In the genomic region with DNA sequence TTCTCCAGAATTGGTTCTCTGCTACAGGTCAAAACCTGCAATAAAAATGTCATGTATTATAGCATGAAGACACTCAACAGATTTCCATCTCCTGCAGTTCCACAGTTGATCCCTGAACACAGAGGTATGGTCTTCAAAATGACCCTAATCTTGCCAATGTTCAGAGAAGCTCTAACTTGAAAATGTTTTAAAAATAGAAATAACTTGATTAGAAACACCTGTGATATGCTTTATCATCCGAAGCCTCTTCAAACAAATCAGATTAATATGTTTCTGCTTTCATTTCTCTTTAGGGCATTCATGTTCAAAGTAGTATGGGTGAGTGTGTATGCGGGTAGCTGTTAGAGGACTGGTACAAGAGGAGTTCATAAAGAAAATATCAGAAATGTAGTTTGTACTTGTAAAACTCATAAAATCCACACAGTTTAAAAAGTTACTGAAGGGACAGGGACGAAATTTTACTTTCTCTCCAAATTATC, we compare ENCODE assay signal across 9 cellular contexts.
A peak's percentile ranks its signal among the peaks of the same experiment; 100 is the strongest.
DNase-seq lines count a peak whose midpoint lies in the region; ATAC-seq, FAIRE-seq and TF ChIP-seq lines count a peak whose summit lies in the region.
"Had no signal": no experiment of that assay in that cellular context is flagged by ENCODE, and none has a peak within 500 bp of the region (broad histone marks: within the 10 kb centered on the region; RNA-seq: fewer than 3 reads in every experiment).

No MANE protein-coding gene starts in this region.

- no peaks in the 10 kb centered on the region for H3K9me1 ChIP-seq in keratinocyte (ENCODE audit: control insufficient read depth, extremely low read depth, insufficient read depth, low read length)

- no peak for FAIRE-seq in keratinocyte (lab: Jason Lieb, UNC)

- H3K4me3 ChIP-seq in CD4-positive, CD25-positive, alpha-beta regulatory T cell (ENCODE audit: low read depth, low read length), result peak overlapping the region; percentile 98
- H3K4me3 ChIP-seq in keratinocyte (ENCODE audit: control insufficient read depth in 2 of 3, extremely low read depth in 1 of 3, insufficient read depth in 2 of 3, low read depth in 1 of 3, low read length in 3 of 3), result peak overlapping the region in 2 of 3 experiments; percentile 31 to 52

- H3K27ac ChIP-seq in CD4-positive, CD25-positive, alpha-beta regulatory T cell (ENCODE audit: insufficient read depth, low read length, poor library complexity, severe bottlenecking), result peak overlapping the region; percentile 37
- no peak overlapping the region for H3K27ac ChIP-seq in keratinocyte (ENCODE audit: control insufficient read depth, insufficient read depth, low read length)

- peaks cover 30 to 63% (median 43%) of the 10 kb centered on the region in 4 donors for H3K4me1 Mint-ChIP-seq in CD4-positive, CD25-positive, alpha-beta regulatory T cell
- peaks cover 12% of the 10 kb centered on the region for H3K4me1 Mint-ChIP-seq in T-helper 17 cell

- no peaks in the 10 kb centered on the region for H3K9me3 Mint-ChIP-seq in CD4-positive, CD25-positive, alpha-beta regulatory T cell

- H3K4me2 ChIP-seq in keratinocyte (ENCODE audit: control insufficient read depth, extremely low read depth, insufficient read depth, low read depth, low read length), result peak overlapping the region; percentile 71

- TF ChIP-seq CTCF in keratinocyte (optimal IDR thresholded peaks at IDR 0.05 in 1 of 3, IDR thresholded peaks at IDR 0.05 in 1 of 3, conservative IDR thresholded peaks at IDR 0.05 in 1 of 3; ENCODE audit: extremely low read depth in 1 of 3, insufficient read depth in 2 of 3, low read length in 3 of 3), result no peak

- dilution Hi-C loops in keratinocyte (cut with MboI; ENCODE audit: extremely low pct_ligation_motif_present, low sequenced_read_pairs), result no loop called here

- peaks cover 5% of the 10 kb centered on the region for H3K36me3 ChIP-seq in CD4-positive, CD25-positive, alpha-beta regulatory T cell (ENCODE audit: control insufficient read depth, insufficient read depth, low read length)
- no peaks in the 10 kb centered on the region for H3K36me3 ChIP-seq in keratinocyte (ENCODE audit: control insufficient read depth in 2 of 2, extremely low read depth in 1 of 2, insufficient read depth in 2 of 2, low read length in 2 of 2)

- H4K20me1 ChIP-seq in keratinocyte (ENCODE audit: control insufficient read depth, extremely low read depth, insufficient read depth, low read length), result peaks cover 4% of the 10 kb centered on the region

- H3K4me3 Mint-ChIP-seq in CD4-positive, CD25-positive, alpha-beta regulatory T cell, result peak overlapping the region; percentile 59 to 85 (median 63)
- peak overlapping the region; percentile 59 for H3K4me3 Mint-ChIP-seq in T-helper 17 cell
- H3K4me3 Mint-ChIP-seq: activated naive CD8-positive, alpha-beta T cell had no signal

- peaks cover 8% of the 10 kb centered on the region for H3K36me3 Mint-ChIP-seq in CD4-positive, CD25-positive, alpha-beta regulatory T cell
- no peaks in the 10 kb centered on the region for H3K36me3 Mint-ChIP-seq in T-helper 17 cell (ENCODE audit: low read depth)

- ATAC-seq in CD4-positive, CD25-positive, alpha-beta regulatory T cell (ENCODE audit: low read depth in 2 of 2), result no peak
- ATAC-seq in GM21360 (IDR thresholded peaks at IDR 0.05; ENCODE audit: unreplicated experiment) (peak; percentile 41), T-helper 17 cell (no peak), HG02798 (IDR thresholded peaks at IDR 0.05; ENCODE audit: poor library complexity, unreplicated experiment) (no peak), HG02763 (IDR thresholded peaks at IDR 0.05; ENCODE audit: unreplicated experiment) (no peak)

- H3K9me3 ChIP-seq in CD4-positive, CD25-positive, alpha-beta regulatory T cell (ENCODE audit: control insufficient read depth in 2 of 2, low read length in 2 of 2), result no peaks in the 10 kb centered on the region
- H3K9me3 ChIP-seq in T-helper 17 cell (ENCODE audit: control insufficient read depth, low read length, poor library complexity, severe bottlenecking), result no peaks in the 10 kb centered on the region
- no peaks in the 10 kb centered on the region for H3K9me3 ChIP-seq in keratinocyte (ENCODE audit: control insufficient read depth, low read depth, low read length)

- H3K4me1 ChIP-seq in CD4-positive, CD25-positive, alpha-beta regulatory T cell (ENCODE audit: control insufficient read depth, insufficient read depth, low read length, poor library complexity, severe bottlenecking), result peaks cover 58% of the 10 kb centered on the region
- peaks cover 25% of the 10 kb centered on the region for H3K4me1 ChIP-seq in keratinocyte (ENCODE audit: control insufficient read depth, extremely low read depth, insufficient read depth, low read length)

- H3K9ac ChIP-seq in keratinocyte (ENCODE audit: control insufficient read depth, extremely low read depth, insufficient read depth, low read length), result no peak overlapping the region

- peaks cover 94% of the 10 kb centered on the region for H3K79me2 ChIP-seq in keratinocyte (ENCODE audit: control insufficient read depth, insufficient read depth, low read length)

- H3K27ac Mint-ChIP-seq in CD4-positive, CD25-positive, alpha-beta regulatory T cell, result peak overlapping the region in 2 of 3 donors; percentile 33 to 72
- H3K27ac Mint-ChIP-seq in T-helper 17 cell, result peak overlapping the region; percentile 86
- H3K27ac Mint-ChIP-seq: activated naive CD8-positive, alpha-beta T cell had no signal

- H3K27me3 ChIP-seq in CD4-positive, CD25-positive, alpha-beta regulatory T cell (ENCODE audit: control insufficient read depth, insufficient read depth, low read length), result no peaks in the 10 kb centered on the region
- H3K27me3 ChIP-seq in keratinocyte (ENCODE audit: control insufficient read depth, extremely low read depth, insufficient read depth, low read length), result no peaks in the 10 kb centered on the region

- peak in 2 of 3 donors; percentile 19 to 32 for DNase-seq in CD4-positive, CD25-positive, alpha-beta regulatory T cell
- DNase-seq in T-helper 17 cell (no peak), keratinocyte (ENCODE audit: low read depth, low spot score) (no peak), SW480 (ENCODE audit: low spot score) (no peak), NCI-H1694 (lab: John Stamatoyannopoulos, UW) (no peak)

- no peaks in the 10 kb centered on the region for H3K27me3 Mint-ChIP-seq in CD4-positive, CD25-positive, alpha-beta regulatory T cell
- H3K27me3 Mint-ChIP-seq in T-helper 17 cell, result no peaks in the 10 kb centered on the region

- H2AFZ ChIP-seq in keratinocyte (ENCODE audit: control insufficient read depth, low read length), result no peak overlapping the region

Comparison
In these comparisons a context has a peak if more than half of its experiments do, and no peak if none do; other contexts are left out.
1. DNase-seq: peak in CD4-positive, CD25-positive, alpha-beta regulatory T cell (2 of 3); none in T-helper 17 cell (0 of 3), keratinocyte (single experiment), SW480 (single experiment) and NCI-H1694 (single experiment).